ENCODE assay signal across 10 cellular contexts in genomic region chr10:14889318-14889717, GRCh38. TPM values are rescaled to one million over a fixed set of nuclear protein-coding genes. Genes with fewer than 3 reads are reported as not detected.
DNase-seq lines count a peak whose midpoint lies in the region; ATAC-seq and TF ChIP-seq lines count a peak whose summit lies in the region.
"Had no signal": no experiment of that assay in that cellular context is flagged by ENCODE, and none has a peak within 500 bp of the region (broad histone marks: within the 10 kb centered on the region; RNA-seq: fewer than 3 reads in every experiment).

No MANE protein-coding gene starts in this region.

- no peak overlapping the region for H3K27ac ChIP-seq in CD4-positive, CD25-positive, alpha-beta regulatory T cell (ENCODE audit: insufficient read depth, low read length, poor library complexity, severe bottlenecking)
- H3K27ac ChIP-seq in IMR-90 (ENCODE audit: insufficient read depth, low read length): no peak overlapping the region

- intact Hi-C loops in IMR-90 (cut with micrococcal nuclease) (no loop called here), MCF 10A (cut with micrococcal nuclease) (no loop called here)

- H3K27ac Mint-ChIP-seq in CD4-positive, CD25-positive, alpha-beta regulatory T cell: peak overlapping the region in 2 of 3 donors; percentile 24 to 70
- H3K27ac Mint-ChIP-seq in activated T-helper 17 cell treated with anti-CD3 and anti-CD28 coated beads, Interleukin-2, amount 50 U/mL, for 72 hours: peak overlapping the region; percentile 29
- H3K27ac Mint-ChIP-seq in MCF 10A (ENCODE audit: low read depth, unreplicated experiment): no peak overlapping the region

- H3K36me3 ChIP-seq in CD4-positive, CD25-positive, alpha-beta regulatory T cell (ENCODE audit: control insufficient read depth, insufficient read depth, low read length): no peaks in the 10 kb centered on the region
- no peaks in the 10 kb centered on the region; the same call in 1 of the 2 replicates for H3K36me3 ChIP-seq in IMR-90 (ENCODE audit: control insufficient read depth, insufficient read depth, low read length)

- H3K9me3 ChIP-seq in CD4-positive, CD25-positive, alpha-beta regulatory T cell (ENCODE audit: control insufficient read depth in 2 of 2, low read length in 2 of 2): no peaks in the 10 kb centered on the region
- H3K9me3 ChIP-seq in IMR-90 (ENCODE audit: control insufficient read depth, insufficient read depth, low read length): no peaks in the 10 kb centered on the region

- TF ChIP-seq RAD21 in IMR-90 (IDR thresholded peaks at IDR 0.05; ENCODE audit: low read length): no peak

- WGBS in IMR-90 (ENCODE audit: extremely low coverage in 2 of 2, insufficient read length in 1 of 2), 2 experiments: no CpG with 5 or more reads among the region's 2 CpGs

- CTCF ChIA-PET in IMR-90 (lab: Yijun Ruan, JAX) (interaction anchor here (0.9 to 1.1 kb wide), 2 partner anchors 11 to 14 kb away, joined by 3 read pairs; no protein-coding TSS in a partner anchor), MCF 10A (lab: Yijun Ruan, JAX) (interaction anchor here (0.6 to 1.5 kb wide), 6 partner anchors 9 to 1452 kb away, joined by 3 to 5 read pairs (median 4); no protein-coding TSS in a partner anchor)

- H2AK5ac ChIP-seq in IMR-90 (ENCODE audit: low read depth, low read length): no peak overlapping the region

- H2BK15ac ChIP-seq in IMR-90 (ENCODE audit: low read depth, low read length): no peak overlapping the region

- DNase-seq in CD4-positive, CD25-positive, alpha-beta regulatory T cell: peak in 2 of 3 donors; percentile 33 to 63
- DNase-seq in IMR-90: no peak
- DNase-seq in iris pigment epithelial cell (ENCODE audit: low read depth): peak; percentile 45
- no peak for DNase-seq in NCI-H1694 (lab: John Stamatoyannopoulos, UW)
- no peak for DNase-seq in AG20443 (ENCODE audit: low spot score)
- no peak for DNase-seq in MCF 10A (ENCODE audit: unreplicated experiment)
- DNase-seq: GF-D8, NCI-H526 treated with DMSO at 0.1 percent for 48 hours had no signal

- H3K27me3 Mint-ChIP-seq in CD4-positive, CD25-positive, alpha-beta regulatory T cell: no peaks in the 10 kb centered on the region
- H3K27me3 Mint-ChIP-seq in activated T-helper 17 cell treated with anti-CD3 and anti-CD28 coated beads, Interleukin-2, amount 50 U/mL, for 72 hours: no peaks in the 10 kb centered on the region
- no peaks in the 10 kb centered on the region for H3K27me3 Mint-ChIP-seq in MCF 10A (ENCODE audit: insufficient read depth, unreplicated experiment)

- H4K5ac ChIP-seq in IMR-90 (ENCODE audit: low read depth, low read length): no peak overlapping the region

- in situ Hi-C loops in IMR-90 (cut with MboI; ENCODE audit: low sequenced_read_pairs): no loop called here

- H2BK120ac ChIP-seq in IMR-90 (ENCODE audit: low read depth, low read length): no peak overlapping the region

- H3K9me1 ChIP-seq in IMR-90 (ENCODE audit: insufficient read depth, low read length): no peaks in the 10 kb centered on the region; the same call in none of the 2 replicates

- H3K36me3 Mint-ChIP-seq in CD4-positive, CD25-positive, alpha-beta regulatory T cell: peaks cover 4% of the 10 kb centered on the region
- no peaks in the 10 kb centered on the region for H3K36me3 Mint-ChIP-seq in activated T-helper 17 cell treated with anti-CD3 and anti-CD28 coated beads, Interleukin-2, amount 50 U/mL, for 72 hours (ENCODE audit: low read depth)
- no peaks in the 10 kb centered on the region for H3K36me3 Mint-ChIP-seq in MCF 10A (ENCODE audit: insufficient read depth, unreplicated experiment)

- H2AFZ ChIP-seq in IMR-90 (replicated peaks; ENCODE audit: low read length, poor library complexity): no peak overlapping the region

- H4K91ac ChIP-seq in IMR-90 (ENCODE audit: insufficient read depth, low read depth, low read length): no peak overlapping the region

- H3K79me1 ChIP-seq in IMR-90 (ENCODE audit: low read depth in 1 of 2, low read length in 2 of 2): peaks cover 52 to 56% of the 10 kb centered on the region in 2 experiments

- peak in 1 of 2 donors; percentile 52 for ATAC-seq in CD4-positive, CD25-positive, alpha-beta regulatory T cell (ENCODE audit: low read depth in 2 of 2)
- ATAC-seq in IMR-90 (ENCODE audit: low read depth): peak; percentile 32; the same call in 1 of the 2 replicates
- ATAC-seq in activated T-helper 17 cell treated with anti-CD3 and anti-CD28 coated beads, Interleukin-2, amount 50 U/mL, for 72 hours (replicated peaks): peak; percentile 32
- ATAC-seq in GM21737 (IDR thresholded peaks at IDR 0.05; ENCODE audit: unreplicated experiment): no peak

- H4K20me1 ChIP-seq in IMR-90 (ENCODE audit: insufficient read depth, low read length): no peaks in the 10 kb centered on the region

- H3K9ac ChIP-seq in IMR-90 (ENCODE audit: low read depth, low read length): no peak overlapping the region

- TF ChIP-seq POLR2A in IMR-90 (IDR thresholded peaks at IDR 0.05; ENCODE audit: low read depth, low read length): no peak

- BruUV-seq in IMR-90 (replicated peaks; lab: Mats Ljungman, UMichigan): no TSS peak
- no TSS peak for BruUV-seq in MCF 10A (replicated peaks; lab: Mats Ljungman, UMichigan)

- no peak overlapping the region for H3K4me2 ChIP-seq in IMR-90 (ENCODE audit: low read depth, low read length)

- H3K27me3 ChIP-seq in CD4-positive, CD25-positive, alpha-beta regulatory T cell (ENCODE audit: control insufficient read depth, insufficient read depth, low read length): no peaks in the 10 kb centered on the region
- no peaks in the 10 kb centered on the region for H3K27me3 ChIP-seq in IMR-90 (ENCODE audit: control insufficient read depth, insufficient read depth, low read length)

- H3K4me1 ChIP-seq in CD4-positive, CD25-positive, alpha-beta regulatory T cell (ENCODE audit: control insufficient read depth, insufficient read depth, low read length, poor library complexity, severe bottlenecking): no peaks in the 10 kb centered on the region
- H3K4me1 ChIP-seq in IMR-90 (ENCODE audit: control insufficient read depth, insufficient read depth, low read length): no peaks in the 10 kb centered on the region

- POLR2A ChIA-PET in IMR-90 (lab: Charles Lee; ENCODE audit: unreplicated experiment) (no interaction called here), MCF 10A (lab: Yijun Ruan, JAX) (interaction anchor here (0.7 to 5.2 kb wide), 3 partner anchors 9 to 13 kb away, joined by 3 to 30 read pairs (median 4); partner anchors contain the start of gene SUV39H2)

- no peak overlapping the region for H2BK5ac ChIP-seq in IMR-90 (ENCODE audit: low read depth, low read length, poor library complexity, severe bottlenecking)

- dilution Hi-C loops in IMR-90 (cut with HindIII; ENCODE audit: low sequenced_read_pairs, unreplicated experiment): no loop called here

- H3K4me3 Mint-ChIP-seq in CD4-positive, CD25-positive, alpha-beta regulatory T cell: peak overlapping the region in 1 of 4 donors; percentile 7
- H3K4me3 Mint-ChIP-seq in activated T-helper 17 cell treated with anti-CD3 and anti-CD28 coated beads, Interleukin-2, amount 50 U/mL, for 72 hours: no peak overlapping the region
- H3K4me3 Mint-ChIP-seq in MCF 10A (ENCODE audit: unreplicated experiment): no peak overlapping the region

- peak overlapping the region; percentile 52 for H3K4me3 ChIP-seq in CD4-positive, CD25-positive, alpha-beta regulatory T cell (ENCODE audit: low read depth, low read length)
- H3K4me3 ChIP-seq in IMR-90 (ENCODE audit: insufficient read depth, low read depth, low read length): no peak overlapping the region

- TF ChIP-seq CTCF in IMR-90 (conservative IDR thresholded peaks at IDR 0.05; ENCODE audit: low read depth, low read length) (peak; percentile 30), MCF 10A (IDR thresholded peaks at IDR 0.05; ENCODE audit: unreplicated experiment) (no peak)

- H2AK9ac ChIP-seq in IMR-90 (replicated peaks; ENCODE audit: low read depth, low read length, poor library complexity): no peak overlapping the region

- no peak overlapping the region for H2BK20ac ChIP-seq in IMR-90 (ENCODE audit: low read depth, low read length)

- H3K18ac ChIP-seq in IMR-90 (ENCODE audit: low read depth, low read length): no peak overlapping the region

- H3K23ac ChIP-seq in IMR-90 (ENCODE audit: low read depth, low read length): no peak overlapping the region

- H3K56ac ChIP-seq in IMR-90 (ENCODE audit: extremely low read depth, insufficient read depth, low read length): no peak overlapping the region

- H3K14ac ChIP-seq in IMR-90 (replicated peaks; ENCODE audit: low read depth, low read length): no peak overlapping the region

- H3K4ac ChIP-seq in IMR-90 (ENCODE audit: low read depth, low read length): no peak overlapping the region

- no peaks in the 10 kb centered on the region for H3K9me3 Mint-ChIP-seq in CD4-positive, CD25-positive, alpha-beta regulatory T cell
- no peaks in the 10 kb centered on the region for H3K9me3 Mint-ChIP-seq in activated T-helper 17 cell treated with anti-CD3 and anti-CD28 coated beads, Interleukin-2, amount 50 U/mL, for 72 hours
- no peaks in the 10 kb centered on the region for H3K9me3 Mint-ChIP-seq in MCF 10A (ENCODE audit: unreplicated experiment)

- no peak overlapping the region for H4K8ac ChIP-seq in IMR-90 (ENCODE audit: low read depth in 2 of 2, low read length in 2 of 2)

- H3K4me1 Mint-ChIP-seq in CD4-positive, CD25-positive, alpha-beta regulatory T cell: peaks cover 6 to 16% (median 9%) of the 10 kb centered on the region in 4 donors
- H3K4me1 Mint-ChIP-seq in activated T-helper 17 cell treated with anti-CD3 and anti-CD28 coated beads, Interleukin-2, amount 50 U/mL, for 72 hours: peaks cover 7% of the 10 kb centered on the region
- no peaks in the 10 kb centered on the region for H3K4me1 Mint-ChIP-seq in MCF 10A (ENCODE audit: insufficient read depth, unreplicated experiment)

RNA-seq across cellular contexts. Expression of gene SUV39H2, which starts 10.7 kb away (rescaled TPM):
- total RNA-seq in CD4-positive, CD25-positive, alpha-beta regulatory T cell: 4.3 TPM
- polyA plus RNA-seq in CD4-positive, CD25-positive, alpha-beta regulatory T cell: 1 to 10 TPM; 2.1 to 5.2 (median 3.7) TPM
- total RNA-seq in IMR-90 (2012; rRNA removed) (14.5 and 23.3 TPM in 2 replicates), MCF 10A (2022) (14.9 and 16.0 TPM in 2 replicates)
- polyA plus RNA-seq in IMR-90 (2012; rRNA removed): 3.6 and 5.3 TPM in 2 replicates
- polyA plus RNA-seq in IMR-90 (2012; cell fraction: cytosol; rRNA removed): 0.40 and 0.76 TPM in 2 replicates
- 0.23 and 2.1 TPM in 2 replicates for polyA plus RNA-seq in IMR-90 (2012; cell fraction: nucleus; rRNA removed; ENCODE audit: low replicate concordance)
- 10 to 100 TPM; 24.0 to 38.4 TPM for total RNA-seq in activated T-helper 17 cell treated with anti-CD3 and anti-CD28 coated beads, Interleukin-2, amount 50 U/mL, for 72 hours

RNA-seq across cellular contexts. Expression of gene HSPA14, which starts 51.2 kb away (rescaled TPM):
- total RNA-seq in CD4-positive, CD25-positive, alpha-beta regulatory T cell: 22.6 TPM
- 10 to 100 TPM; 16.0 to 26.7 (median 20.9) TPM for polyA plus RNA-seq in CD4-positive, CD25-positive, alpha-beta regulatory T cell
- total RNA-seq in IMR-90 (2012; rRNA removed): 11.8 and 15.6 TPM in 2 replicates
- 8.7 and 10.3 TPM in 2 replicates for polyA plus RNA-seq in IMR-90 (2012; rRNA removed)
- polyA plus RNA-seq in IMR-90 (2012; cell fraction: cytosol; rRNA removed): 2.3 and 3.8 TPM in 2 replicates
- polyA plus RNA-seq in IMR-90 (2012; cell fraction: nucleus; rRNA removed; ENCODE audit: low replicate concordance): 2.2 and 12.8 TPM in 2 replicates
- 10 to 100 TPM; 23.3 to 40.9 TPM for total RNA-seq in activated T-helper 17 cell treated with anti-CD3 and anti-CD28 coated beads, Interleukin-2, amount 50 U/mL, for 72 hours
- 12.1 and 14.0 TPM in 2 replicates for total RNA-seq in MCF 10A (2022)

RNA-seq across cellular contexts. Expression of gene MSANTD7, which starts 51.2 kb away (rescaled TPM):
- 28.9 TPM for total RNA-seq in CD4-positive, CD25-positive, alpha-beta regulatory T cell
- polyA plus RNA-seq in CD4-positive, CD25-positive, alpha-beta regulatory T cell: 10 to 100 TPM in 1 of 4 donors, 1 to 10 TPM in 3; 8.4 to 11.7 (median 9.8) TPM
- total RNA-seq in IMR-90 (2012; rRNA removed) (16.0 and 17.2 TPM in 2 replicates), MCF 10A (2022) (17.2 and 18.1 TPM in 2 replicates)
- 4.2 and 4.7 TPM in 2 replicates for polyA plus RNA-seq in IMR-90 (2012; rRNA removed)
- 1.5 and 2.0 TPM in 2 replicates for polyA plus RNA-seq in IMR-90 (2012; cell fraction: cytosol; rRNA removed)
- 3.0 and 8.7 TPM in 2 replicates for polyA plus RNA-seq in IMR-90 (2012; cell fraction: nucleus; rRNA removed; ENCODE audit: low replicate concordance)
- total RNA-seq in activated T-helper 17 cell treated with anti-CD3 and anti-CD28 coated beads, Interleukin-2, amount 50 U/mL, for 72 hours: 10 to 100 TPM; 15.7 to 23.4 TPM

RNA-seq across cellular contexts. Expression of gene CDNF, which starts 51.5 kb away (rescaled TPM):
- total RNA-seq in CD4-positive, CD25-positive, alpha-beta regulatory T cell: 1.7 TPM
- 1 to 10 TPM in 2 of 4 donors, under 1 TPM in 2; 0.32 to 2.1 (median 1.2) TPM for polyA plus RNA-seq in CD4-positive, CD25-positive, alpha-beta regulatory T cell
- total RNA-seq in IMR-90 (2012; rRNA removed) (0.72 and 0.83 TPM in 2 replicates), MCF 10A (2022) (1.9 and 2.9 TPM in 2 replicates)
- polyA plus RNA-seq in IMR-90 (2012; rRNA removed): 1.1 and 1.3 TPM in 2 replicates
- polyA plus RNA-seq in IMR-90 (2012; cell fraction: cytosol; rRNA removed): 0.54 and 1.3 TPM in 2 replicates
- polyA plus RNA-seq in IMR-90 (2012; cell fraction: nucleus; rRNA removed; ENCODE audit: low replicate concordance): 0.44 and 2.9 TPM in 2 replicates
- 1 to 10 TPM in 1 of 2 donors, under 1 TPM in 1; 0.58 to 1.5 TPM for total RNA-seq in activated T-helper 17 cell treated with anti-CD3 and anti-CD28 coated beads, Interleukin-2, amount 50 U/mL, for 72 hours

Comparison
In these comparisons a context has a peak if more than half of its experiments do, and no peak if none do; other contexts are left out.
1. DNase-seq: peak in CD4-positive, CD25-positive, alpha-beta regulatory T cell (2 of 3) and iris pigment epithelial cell (single experiment); none in IMR-90 (single experiment), NCI-H1694 (single experiment), AG20443 (single experiment) and MCF 10A (single experiment).